ENCODE assay signal across 8 cellular contexts in the genomic region with DNA sequence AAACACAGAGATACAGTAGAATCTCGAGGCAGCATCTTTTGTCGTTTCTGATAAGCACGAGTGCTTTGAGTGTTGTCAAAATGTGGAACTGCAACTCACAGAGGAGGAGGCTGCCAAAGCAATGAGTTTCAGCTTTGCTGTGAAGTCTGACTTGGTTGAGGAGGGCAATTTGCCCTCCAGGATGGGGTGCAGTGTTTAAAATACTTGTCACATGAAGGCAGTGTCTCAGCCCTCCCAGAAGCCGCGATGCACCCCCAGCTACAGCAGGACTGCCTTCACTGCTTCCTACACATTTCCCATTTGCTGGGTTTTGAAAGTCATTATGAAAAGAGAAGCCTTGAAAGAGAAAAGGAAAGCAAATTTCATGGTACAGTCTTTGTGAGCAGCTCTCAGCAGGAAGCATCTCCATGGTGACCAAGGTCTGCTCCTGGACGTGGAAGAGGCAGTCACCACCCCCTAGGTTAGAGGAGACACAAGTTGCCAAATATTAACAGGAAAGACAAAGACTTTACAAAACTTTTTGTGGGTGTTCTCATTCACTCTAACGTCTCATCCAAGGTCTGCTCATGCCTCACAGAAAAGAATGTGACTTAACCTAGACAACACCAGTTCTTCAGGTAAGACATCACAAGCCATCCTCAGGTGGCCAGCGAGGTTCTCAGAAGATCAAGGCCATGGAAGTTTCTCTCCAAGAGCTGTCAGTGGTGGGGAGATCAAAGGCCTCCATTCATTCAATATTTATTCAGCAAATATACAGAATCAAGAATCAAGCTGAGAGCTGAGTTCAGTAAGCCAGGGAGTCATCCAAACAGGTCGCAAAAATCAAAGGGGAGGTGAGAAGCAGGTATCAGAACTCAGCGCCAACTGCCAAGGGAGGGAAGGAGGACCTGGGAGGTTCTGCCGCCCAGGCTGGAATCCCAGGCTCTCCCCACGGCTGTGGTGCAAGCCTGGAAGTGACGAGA.
A peak's percentile ranks its signal among the peaks of the same experiment; 100 is the strongest.
DNase-seq lines count a peak whose midpoint lies in the region; ATAC-seq and TF ChIP-seq lines count a peak whose summit lies in the region.

No MANE protein-coding gene starts in this region.

- H3K36me3 ChIP-seq in MG63: no peaks in the 10 kb centered on the region
- H3K36me3 ChIP-seq in transverse colon: no peaks in the 10 kb centered on the region

- no peak for TF ChIP-seq CTCF in transverse colon (IDR thresholded peaks at IDR 0.05)

- H3K9me3 ChIP-seq in MG63: no peaks in the 10 kb centered on the region
- H3K9me3 ChIP-seq in transverse colon: no peaks in the 10 kb centered on the region

- WGBS in transverse colon (ENCODE audit: low coverage in 1 of 2), 2 donors: 23 to 46% methylated on average over 6 to 13 of the region's 13 CpGs

- no peaks in the 10 kb centered on the region for H3K9me3 Mint-ChIP-seq in activated T-helper 17 cell treated with anti-CD3 and anti-CD28 coated beads, Interleukin-2, amount 50 U/mL, for 72 hours
- no peaks in the 10 kb centered on the region for H3K9me3 Mint-ChIP-seq in immature natural killer cell

- peaks cover 6% of the 10 kb centered on the region for H3K4me1 Mint-ChIP-seq in activated T-helper 17 cell treated with anti-CD3 and anti-CD28 coated beads, Interleukin-2, amount 50 U/mL, for 72 hours
- H3K4me1 Mint-ChIP-seq in immature natural killer cell: no peaks in the 10 kb centered on the region

- DNase-seq in MG63: no peak
- DNase-seq in immature natural killer cell: no peak
- DNase-seq in transverse colon: no peak
- no peak for DNase-seq in AML-193 (lab: John Stamatoyannopoulos, UW)

- H3K27ac ChIP-seq in transverse colon: no peak overlapping the region

- H3K27me3 ChIP-seq in MG63 (no peaks in the 10 kb centered on the region), transverse colon (no peaks in the 10 kb centered on the region)

- intact Hi-C loops in transverse colon (cut with DNase I; ENCODE audit: low total_unique reads): no loop called here

- no peak overlapping the region for H3K4me3 Mint-ChIP-seq in activated T-helper 17 cell treated with anti-CD3 and anti-CD28 coated beads, Interleukin-2, amount 50 U/mL, for 72 hours
- H3K4me3 Mint-ChIP-seq in immature natural killer cell: no peak overlapping the region

- in situ Hi-C loops in transverse colon (cut with MboI; ENCODE audit: low pct_ligation_motif_present in 1 of 4, low pct_unique_long_range_greater_than_20kb in 1 of 4, low sequenced_read_pairs in 3 of 4): no loop called here

- no peaks in the 10 kb centered on the region for H3K27me3 Mint-ChIP-seq in activated T-helper 17 cell treated with anti-CD3 and anti-CD28 coated beads, Interleukin-2, amount 50 U/mL, for 72 hours
- peaks cover 0 to 4% (median 0%) of the 10 kb centered on the region in 3 donors for H3K27me3 Mint-ChIP-seq in immature natural killer cell (ENCODE audit: low read depth in 3 of 3)

- no peak overlapping the region for H3K4me3 ChIP-seq in MG63
- H3K4me3 ChIP-seq in transverse colon: no peak overlapping the region

- no peak overlapping the region for H3K27ac Mint-ChIP-seq in activated T-helper 17 cell treated with anti-CD3 and anti-CD28 coated beads, Interleukin-2, amount 50 U/mL, for 72 hours
- H3K27ac Mint-ChIP-seq in immature natural killer cell: no peak overlapping the region

- ATAC-seq in GM18498 (IDR thresholded peaks at IDR 0.05; ENCODE audit: unreplicated experiment): peak; percentile 92
- ATAC-seq in GM19395 (IDR thresholded peaks at IDR 0.05; ENCODE audit: unreplicated experiment): peak; percentile 90
- peak; percentile 80 for ATAC-seq in HG03045 (IDR thresholded peaks at IDR 0.05; ENCODE audit: unreplicated experiment)
- ATAC-seq in activated T-helper 17 cell treated with anti-CD3 and anti-CD28 coated beads, Interleukin-2, amount 50 U/mL, for 72 hours (replicated peaks): peak; percentile 28

- TF ChIP-seq EP300 in transverse colon (IDR thresholded peaks at IDR 0.05; ENCODE audit: low read depth): no peak

- TF ChIP-seq POLR2A in transverse colon (IDR thresholded peaks at IDR 0.05): no peak

- H3K36me3 Mint-ChIP-seq in activated T-helper 17 cell treated with anti-CD3 and anti-CD28 coated beads, Interleukin-2, amount 50 U/mL, for 72 hours (ENCODE audit: low read depth): no peaks in the 10 kb centered on the region
- H3K36me3 Mint-ChIP-seq in immature natural killer cell: no peaks in the 10 kb centered on the region

- H3K4me1 ChIP-seq in transverse colon: no peaks in the 10 kb centered on the region

Comparison
In these comparisons a context has a peak if more than half of its experiments do, and no peak if none do; other contexts are left out.
1. ATAC-seq: peak in every context shown above with its lines; median percentile 92 in GM18498; 90 in GM19395; 80 in HG03045; 28 in activated T-helper 17 cell treated with anti-CD3 and anti-CD28 coated beads, Interleukin-2, amount 50 U/mL, for 72 hours.